17 cellular contexts compared by ENCODE assay signal in the genomic region with DNA sequence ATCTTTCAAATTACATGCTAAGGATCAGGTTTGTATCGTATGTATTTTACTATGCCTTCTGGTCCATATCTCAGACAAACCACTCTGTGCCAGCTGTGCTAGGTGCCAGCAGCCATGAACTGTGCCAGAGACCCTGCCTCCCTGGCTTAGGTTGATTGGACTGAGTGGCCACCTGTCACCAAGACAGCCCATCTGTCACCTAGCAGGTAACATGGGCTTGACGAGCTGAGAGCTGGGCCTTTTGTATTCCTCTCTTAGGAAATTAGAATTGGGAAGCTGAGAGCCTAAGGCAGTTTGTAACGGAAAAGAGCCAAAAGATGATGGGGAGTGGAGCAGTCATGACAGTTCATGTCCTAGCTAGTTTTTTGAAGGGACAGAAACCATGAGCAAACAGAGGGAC. TPM values are rescaled to one million over a fixed set of nuclear protein-coding genes. Genes with fewer than 3 reads are reported as not detected.
DNase-seq lines count a peak whose midpoint lies in the region; ATAC-seq and TF ChIP-seq lines count a peak whose summit lies in the region.
"Had no signal": no experiment of that assay in that cellular context is flagged by ENCODE, and none has a peak within 500 bp of the region (broad histone marks: within the 10 kb centered on the region; RNA-seq: fewer than 3 reads in every experiment).

No MANE protein-coding gene starts in this region.

- intact Hi-C loops in Right ventricle myocardium inferior (cut with DNase I): loop anchor here (5.0 kb wide), 3 partner anchors 43 to 118 kb away; partner anchors contain the start of gene TMEM164
- intact Hi-C loops in cardiac septum (cut with DNase I): loop anchor here (10.0 kb wide), 1 partner anchor 99 kb away; no protein-coding TSS in a partner anchor
- intact Hi-C loops in uterus (cut with DNase I; ENCODE audit: low total_unique reads): no loop called here

- H3K27ac ChIP-seq in uterus: no peak overlapping the region
- H3K27ac ChIP-seq: colonic mucosa, SJSA1 had no signal

- peaks cover 33% of the 10 kb centered on the region for H3K4me1 Mint-ChIP-seq in glutamatergic neuron (ENCODE audit: low read depth, unreplicated experiment)
- H3K4me1 Mint-ChIP-seq in stimulated activated naive B cell treated with anti-CD40 and anti-IgM and Interleukin-4, amounts not matched to agents 10 μg/mL and 1 μg/mL and 100 μg/mL, for 72 hours: peaks cover 20 to 39% of the 10 kb centered on the region in 2 donors

- peak overlapping the region; percentile 97 for H3K27ac Mint-ChIP-seq in glutamatergic neuron (ENCODE audit: unreplicated experiment)
- H3K27ac Mint-ChIP-seq in stimulated activated naive B cell treated with anti-CD40 and anti-IgM and Interleukin-4, amounts not matched to agents 10 μg/mL and 1 μg/mL and 100 μg/mL, for 72 hours: peak overlapping the region; percentile 9
- H3K27ac Mint-ChIP-seq: activated CD4-positive, alpha-beta T cell treated with anti-CD3 and anti-CD28 coated beads for 36 hours; CD4-positive, alpha-beta memory T cell; T-helper 2 cell treated with Interferon-gamma antibody and Interleukin-4, amounts not matched to agents 5 μg/mL and 100 μg/mL, for 36 hours had no signal

- ATAC-seq in Right ventricle myocardium inferior (peak; percentile 14), GM21737 (IDR thresholded peaks at IDR 0.05; ENCODE audit: unreplicated experiment) (no peak)
- ATAC-seq in stimulated activated naive B cell treated with anti-CD40 and anti-IgM and Interleukin-4, amounts not matched to agents 10 μg/mL and 1 μg/mL and 100 μg/mL, for 72 hours (replicated peaks): no peak
- ATAC-seq: activated CD4-positive, alpha-beta T cell treated with anti-CD3 and anti-CD28 coated beads for 36 hours; GM12878 had no signal

- H3K4me3 ChIP-seq in uterus: no peak overlapping the region
- H3K4me3 ChIP-seq: colonic mucosa, GM12878, SJSA1 had no signal

- H3K4me1 ChIP-seq in uterus: no peaks in the 10 kb centered on the region
- H3K4me1 ChIP-seq: colonic mucosa had no signal

- no peak for TF ChIP-seq POLR2A in uterus (IDR thresholded peaks at IDR 0.05)

- no peaks in the 10 kb centered on the region for H3K36me3 ChIP-seq in uterus
- H3K36me3 ChIP-seq: colonic mucosa, SJSA1 had no signal

- peak overlapping the region; percentile 64 for H3K4me3 Mint-ChIP-seq in glutamatergic neuron (ENCODE audit: unreplicated experiment)
- no peak overlapping the region for H3K4me3 Mint-ChIP-seq in stimulated activated naive B cell treated with anti-CD40 and anti-IgM and Interleukin-4, amounts not matched to agents 10 μg/mL and 1 μg/mL and 100 μg/mL, for 72 hours
- H3K4me3 Mint-ChIP-seq: activated CD4-positive, alpha-beta T cell treated with anti-CD3 and anti-CD28 coated beads for 36 hours; CD4-positive, alpha-beta memory T cell; IgD-negative memory B cell; T-helper 2 cell treated with Interferon-gamma antibody and Interleukin-4, amounts not matched to agents 5 μg/mL and 100 μg/mL, for 36 hours had no signal

- no peaks in the 10 kb centered on the region for H3K9me3 ChIP-seq in uterus
- H3K9me3 ChIP-seq: colonic mucosa, SJSA1 had no signal

- peaks cover 2% of the 10 kb centered on the region for H3K27me3 Mint-ChIP-seq in glutamatergic neuron (ENCODE audit: unreplicated experiment)
- H3K27me3 Mint-ChIP-seq in stimulated activated naive B cell treated with anti-CD40 and anti-IgM and Interleukin-4, amounts not matched to agents 10 μg/mL and 1 μg/mL and 100 μg/mL, for 72 hours: no peaks in the 10 kb centered on the region
- H3K27me3 Mint-ChIP-seq: activated CD4-positive, alpha-beta T cell treated with anti-CD3 and anti-CD28 coated beads for 36 hours; CD4-positive, alpha-beta memory T cell; IgD-negative memory B cell had no signal

- TF ChIP-seq CTCF in glutamatergic neuron (IDR thresholded peaks at IDR 0.05; ENCODE audit: partially characterized antibody, unreplicated experiment) (no peak), uterus (IDR thresholded peaks at IDR 0.05) (no peak)

- H3K27me3 ChIP-seq in uterus: no peaks in the 10 kb centered on the region
- H3K27me3 ChIP-seq: colonic mucosa, SJSA1 had no signal

- H3K36me3 Mint-ChIP-seq in glutamatergic neuron (ENCODE audit: unreplicated experiment): no peaks in the 10 kb centered on the region
- H3K36me3 Mint-ChIP-seq in stimulated activated naive B cell treated with anti-CD40 and anti-IgM and Interleukin-4, amounts not matched to agents 10 μg/mL and 1 μg/mL and 100 μg/mL, for 72 hours: peaks cover 0 to 3% of the 10 kb centered on the region in 2 donors

- H3K9me3 Mint-ChIP-seq in glutamatergic neuron (ENCODE audit: unreplicated experiment): peaks cover 5% of the 10 kb centered on the region
- H3K9me3 Mint-ChIP-seq in stimulated activated naive B cell treated with anti-CD40 and anti-IgM and Interleukin-4, amounts not matched to agents 10 μg/mL and 1 μg/mL and 100 μg/mL, for 72 hours: no peaks in the 10 kb centered on the region
- H3K9me3 Mint-ChIP-seq: CD4-positive, alpha-beta memory T cell; IgD-negative memory B cell; T-helper 2 cell treated with Interferon-gamma antibody and Interleukin-4, amounts not matched to agents 5 μg/mL and 100 μg/mL, for 36 hours had no signal

- DNase-seq in Right ventricle myocardium inferior (ENCODE audit: missing footprints) (no peak), cardiac septum (ENCODE audit: low spot score) (no peak), NCI-H345 treated with DMSO at 0.1 percent for 48 hours (lab: John Stamatoyannopoulos, UW; ENCODE audit: unreplicated experiment) (peak; percentile 21), glutamatergic neuron (peak; percentile 24), SIG-M5 treated with dmso at 0.1 percent for 504 hours (lab: John Stamatoyannopoulos, UW; ENCODE audit: unreplicated experiment) (no peak), uterus (no peak)
- no peak for DNase-seq in stimulated activated naive B cell treated with anti-CD40 and anti-IgM and Interleukin-4, amounts not matched to agents 10 μg/mL and 1 μg/mL and 100 μg/mL, for 72 hours
- DNase-seq: activated CD4-positive, alpha-beta T cell treated with anti-CD3 and anti-CD28 coated beads for 36 hours; activated gamma-delta T cell treated with Interleukin-2 at 50 U/mL for 16 hours; CD4-positive, alpha-beta memory T cell; colonic mucosa; stimulated activated CD4-positive, alpha-beta T cell treated with anti-CD3 and anti-CD28 coated beads, Interleukin-2, amount 100 ng/mL, for 24 hours had no signal

RNA-seq across cellular contexts. Expression of gene TMEM164, which starts 42.5 kb away (rescaled TPM):
- total RNA-seq in Right ventricle myocardium inferior (53.6 TPM), cardiac septum (39.9 TPM), glutamatergic neuron (ENCODE audit: unreplicated experiment) (56.6 TPM), uterus (10 to 100 TPM in 2 of 4 donors, 1 to 10 TPM in 2; 3.1 to 18.9 (median 11.5) TPM)

Comparison
In these comparisons a context has a peak if more than half of its experiments do, and no peak if none do; other contexts are left out.
1. DNase-seq: peak in NCI-H345 treated with DMSO at 0.1 percent for 48 hours (single experiment) and glutamatergic neuron (single experiment); none in Right ventricle myocardium inferior (single experiment), cardiac septum (single experiment), stimulated activated naive B cell treated with anti-CD40 and anti-IgM and Interleukin-4, amounts not matched to agents 10 μg/mL and 1 μg/mL and 100 μg/mL, for 72 hours (single experiment), SIG-M5 treated with dmso at 0.1 percent for 504 hours (single experiment) and uterus (0 of 2).